8 cellular contexts compared by ENCODE assay signal in the genomic region with DNA sequence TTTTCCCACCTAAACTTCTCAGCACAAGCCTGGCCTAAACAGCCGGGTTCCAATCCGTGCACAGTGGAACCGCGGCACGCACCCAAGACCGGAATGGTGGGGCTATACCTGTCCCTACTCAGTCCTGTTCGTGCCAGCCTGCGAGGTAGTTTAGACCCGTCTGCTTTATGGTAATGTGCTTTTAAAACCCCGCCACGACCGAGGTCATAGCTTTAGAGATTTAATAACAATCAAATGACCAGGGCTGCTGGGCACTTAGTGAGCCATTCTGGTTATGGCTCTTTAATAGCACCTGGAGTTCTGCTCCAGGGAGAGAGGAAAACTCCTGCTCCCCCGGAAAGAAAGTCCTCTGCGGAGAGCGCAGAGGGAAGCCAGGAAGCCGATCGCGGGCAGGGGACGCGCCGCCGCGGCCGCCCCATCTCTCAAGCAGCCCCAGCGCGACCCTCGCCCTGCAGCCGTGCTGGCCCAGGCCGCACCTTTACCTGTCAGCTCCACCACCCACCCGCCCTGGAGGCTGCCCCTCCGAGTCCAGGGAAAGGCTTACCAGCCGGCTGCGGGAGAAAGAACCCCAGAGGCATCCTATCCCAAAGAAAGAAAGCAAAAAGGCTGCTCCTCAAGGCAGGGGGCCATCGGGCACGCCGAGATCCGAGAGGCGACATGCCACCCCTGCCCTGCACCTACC. TPM values are rescaled to one million over a fixed set of nuclear protein-coding genes. Genes with fewer than 3 reads are reported as not detected.
DNase-seq lines count a peak whose midpoint lies in the region; ATAC-seq and TF ChIP-seq lines count a peak whose summit lies in the region.

No MANE protein-coding gene starts in this region.

- peak overlapping the region; percentile 83 for H4K91ac ChIP-seq in trophoblast cell (ENCODE audit: low read depth, low read length)

- H3K36me3 ChIP-seq in PC-9 (ENCODE audit: low read depth) (no peaks in the 10 kb centered on the region), heart right ventricle (no peaks in the 10 kb centered on the region), trophoblast cell (ENCODE audit: control insufficient read depth in 1 of 2, insufficient read depth in 2 of 2, low read length in 2 of 2) (no peaks in the 10 kb centered on the region)

- no peaks in the 10 kb centered on the region for H3K9me3 Mint-ChIP-seq in activated naive CD8-positive, alpha-beta T cell treated with anti-CD3 and anti-CD28 coated beads for 36 hours

- peak overlapping the region; percentile 90 for H3K4me2 ChIP-seq in PC-9
- H3K4me2 ChIP-seq in trophoblast cell (ENCODE audit: low read length): peak overlapping the region; percentile 85

- peak overlapping the region; percentile 88 for H3K27ac Mint-ChIP-seq in activated naive CD8-positive, alpha-beta T cell treated with anti-CD3 and anti-CD28 coated beads for 36 hours

- BruUV-seq in PC-9 (replicated peaks; lab: Mats Ljungman, UMichigan): no TSS peak

- H3K27me3 Mint-ChIP-seq in activated naive CD8-positive, alpha-beta T cell treated with anti-CD3 and anti-CD28 coated beads for 36 hours: peaks cover 9% of the 10 kb centered on the region

- peak overlapping the region; percentile 81 for H4K8ac ChIP-seq in trophoblast cell (ENCODE audit: low read depth, low read length)

- H3K79me2 ChIP-seq in PC-9 (ENCODE audit: low read depth): no peaks in the 10 kb centered on the region
- peaks cover 3% of the 10 kb centered on the region for H3K79me2 ChIP-seq in trophoblast cell (ENCODE audit: control insufficient read depth, insufficient read depth, low read length, poor library complexity)

- no peak for DNase-seq in AG04450 (ENCODE audit: low read depth, low spot score)
- no peak for DNase-seq in PC-9
- peak; percentile 21 for DNase-seq in activated naive CD8-positive, alpha-beta T cell treated with anti-CD3 and anti-CD28 coated beads for 36 hours
- peak in 1 of 2 donors; percentile 46 for DNase-seq in heart right ventricle
- peak in 1 of 2 donors; percentile 23 for DNase-seq in trophoblast cell
- no peak for DNase-seq in NCI-H128 (lab: John Stamatoyannopoulos, UW; ENCODE audit: unreplicated experiment)

- peak overlapping the region; percentile 87 for H2BK120ac ChIP-seq in trophoblast cell (ENCODE audit: insufficient read depth, low read length, poor library complexity)

- H3K4me1 ChIP-seq in PC-9 (replicated peaks; ENCODE audit: insufficient read depth): peaks cover 11% of the 10 kb centered on the region; the same call in 1 of the 2 replicates
- H3K4me1 ChIP-seq in heart right ventricle: peaks cover 0 to 38% (median 25%) of the 10 kb centered on the region in 9 donors
- no peaks in the 10 kb centered on the region for H3K4me1 ChIP-seq in trophoblast cell (ENCODE audit: control insufficient read depth in 1 of 2, insufficient read depth in 2 of 2, low read length in 2 of 2)

- intact Hi-C loops in PC-9 (cut with micrococcal nuclease; ENCODE audit: unreplicated experiment): loop anchor here (10.0 kb wide), 1 partner anchor 205 kb away; the partner anchor contains the start of gene SNX18
- intact Hi-C loops in heart right ventricle (cut with DNase I): loop anchor here in 9 of 10 donors (1.0 to 10.0 kb wide), 12 partner anchors 48 to 182 kb away; no protein-coding TSS in a partner anchor

- peak overlapping the region; percentile 58 for H3K14ac ChIP-seq in trophoblast cell (ENCODE audit: low read length)

- no peaks in the 10 kb centered on the region for H3F3A ChIP-seq in PC-9 (ENCODE audit: insufficient read depth, low read depth)

- peak overlapping the region; percentile 25 for H2BK12ac ChIP-seq in trophoblast cell (ENCODE audit: low read length)

- H2AFZ ChIP-seq in PC-9 (peak overlapping the region; percentile 96), trophoblast cell (ENCODE audit: insufficient read depth, low read length, poor library complexity) (peak overlapping the region; percentile 28)

- peak overlapping the region; percentile 30 for H3K4ac ChIP-seq in trophoblast cell (ENCODE audit: low read depth, low read length)

- H3K9me2 ChIP-seq in PC-9 (ENCODE audit: insufficient read depth): no peaks in the 10 kb centered on the region

- TF ChIP-seq CTCF in AG04450 (IDR thresholded peaks at IDR 0.05; ENCODE audit: low read depth, low read length) (no peak), PC-9 (conservative IDR thresholded peaks at IDR 0.05) (no peak), heart right ventricle (IDR thresholded peaks at IDR 0.05) (no peak)

- H3K23ac ChIP-seq in trophoblast cell (ENCODE audit: low read length): no peak overlapping the region

- no peak overlapping the region for H2AK5ac ChIP-seq in trophoblast cell (ENCODE audit: low read length)

- H3K9ac ChIP-seq in trophoblast cell (ENCODE audit: low read length): peak overlapping the region; percentile 28

- peaks cover 12% of the 10 kb centered on the region for H3K79me1 ChIP-seq in trophoblast cell (ENCODE audit: low read length)

- peak overlapping the region; percentile 53 for H3K18ac ChIP-seq in trophoblast cell (ENCODE audit: low read length)

- WGBS in heart right ventricle, 2 donors: 0 to 1% methylated on average over 38 of the region's 38 CpGs
- WGBS in trophoblast cell (ENCODE audit: extremely low coverage, insufficient coverage, insufficient read length): no CpG with 5 or more reads among the region's 38 CpGs

- no peaks in the 10 kb centered on the region for H3K36me3 Mint-ChIP-seq in activated naive CD8-positive, alpha-beta T cell treated with anti-CD3 and anti-CD28 coated beads for 36 hours

- peak overlapping the region; percentile 88 for H2BK5ac ChIP-seq in trophoblast cell (ENCODE audit: low read depth, low read length, poor library complexity)

- peak overlapping the region; percentile 88 for H3K4me3 ChIP-seq in AG04450 (ENCODE audit: low read depth, low read length)
- H3K4me3 ChIP-seq in PC-9: peak overlapping the region; percentile 65
- H3K4me3 ChIP-seq in heart right ventricle: peak overlapping the region; percentile 73 to 96 (median 87)
- peak overlapping the region; percentile 82 for H3K4me3 ChIP-seq in trophoblast cell (ENCODE audit: low read depth, low read length)

- H3K9me3 ChIP-seq in AG04450 (ENCODE audit: control insufficient read depth, insufficient read depth, low read length) (no peaks in the 10 kb centered on the region; the same call in 1 of the 2 replicates), PC-9 (ENCODE audit: insufficient read depth, low read depth) (no peaks in the 10 kb centered on the region), heart right ventricle (no peaks in the 10 kb centered on the region), trophoblast cell (ENCODE audit: insufficient read depth, low read depth, low read length) (no peaks in the 10 kb centered on the region)

- CTCF ChIA-PET in AG04450 (lab: Charles Lee): interaction anchor here (1.3 to 3.0 kb wide), 3 partner anchors 16 to 179 kb away, joined by 5 to 18 read pairs (median 17); no protein-coding TSS in a partner anchor
- CTCF ChIA-PET in PC-9 (lab: Charles Lee): interaction anchor here (0.6 kb wide), 1 partner anchor 95 kb away, joined by 5 read pairs; no protein-coding TSS in a partner anchor

- peak overlapping the region; percentile 82 for H4K12ac ChIP-seq in trophoblast cell (ENCODE audit: low read depth, low read length)

- peaks cover 19% of the 10 kb centered on the region for H3K4me1 Mint-ChIP-seq in activated naive CD8-positive, alpha-beta T cell treated with anti-CD3 and anti-CD28 coated beads for 36 hours

- peaks cover 2% of the 10 kb centered on the region for H3K27me3 ChIP-seq in AG04450 (ENCODE audit: control insufficient read depth, insufficient read depth, low read length)
- no peaks in the 10 kb centered on the region for H3K27me3 ChIP-seq in PC-9 (ENCODE audit: insufficient read depth, low read depth)
- no peaks in the 10 kb centered on the region for H3K27me3 ChIP-seq in heart right ventricle
- no peaks in the 10 kb centered on the region for H3K27me3 ChIP-seq in trophoblast cell (ENCODE audit: insufficient read depth, low read length)

- POLR2A ChIA-PET in AG04450 (lab: Yijun Ruan, JAX) (interaction anchor here (0.5 to 2.4 kb wide), 34 partner anchors 8 to 1079 kb away, joined by 3 to 22 read pairs (median 4); partner anchors contain the start of gene GPX8), PC-9 (lab: Charles Lee; ENCODE audit: unreplicated experiment) (interaction anchor here (0.6 kb wide), 2 partner anchors 529 to 1289 kb away, joined by 4 to 9 read pairs; no protein-coding TSS in a partner anchor)

- peak; percentile 17 for ATAC-seq in GM18868 (IDR thresholded peaks at IDR 0.05; ENCODE audit: unreplicated experiment)
- peak; percentile 22 for ATAC-seq in HG03064 (IDR thresholded peaks at IDR 0.05; ENCODE audit: low read depth, unreplicated experiment)
- ATAC-seq in heart right ventricle: peak; percentile 31 to 66 (median 42)

- peak overlapping the region; percentile 81 for H3K27ac ChIP-seq in AG04450 (ENCODE audit: low read depth, low read length)
- H3K27ac ChIP-seq in PC-9: no peak overlapping the region
- peak overlapping the region; percentile 75 to 95 (median 90) for H3K27ac ChIP-seq in heart right ventricle
- H3K27ac ChIP-seq in trophoblast cell (ENCODE audit: low read depth, low read length): peak overlapping the region; percentile 63

- H3K4me3 Mint-ChIP-seq in activated naive CD8-positive, alpha-beta T cell treated with anti-CD3 and anti-CD28 coated beads for 36 hours: peak overlapping the region; percentile 82

- no peaks in the 10 kb centered on the region for H4K20me1 ChIP-seq in PC-9 (ENCODE audit: insufficient read depth)

RNA-seq across cellular contexts. Expression of gene ARL15, which starts 0.5 kb away (rescaled TPM):
- polyA plus RNA-seq in AG04450 (2011; rRNA removed) (16.0 and 17.1 TPM in 2 replicates), heart right ventricle (10 to 100 TPM in 1 of 2 donors, 1 to 10 TPM in 1; 7.8 to 12.0 TPM)
- 28.8 and 36.8 TPM in 2 replicates for polyA minus RNA-seq in AG04450 (2011; rRNA and poly(A)+ RNA removed)
- total RNA-seq in PC-9 (2021) (0.33 and 0.50 TPM in 2 replicates), heart right ventricle (10 to 100 TPM; 22.6 to 31.8 (median 28.7) TPM)
- total RNA-seq in activated naive CD8-positive, alpha-beta T cell treated with anti-CD3 and anti-CD28 coated beads for 36 hours: 1 to 10 TPM; 4.1 to 5.5 TPM
- 21.9 and 22.3 TPM in 2 replicates for polyA plus RNA-seq in trophoblast cell (2013)
